Comparison of ENCODE assay signal across 10 cellular contexts in the genomic region with DNA sequence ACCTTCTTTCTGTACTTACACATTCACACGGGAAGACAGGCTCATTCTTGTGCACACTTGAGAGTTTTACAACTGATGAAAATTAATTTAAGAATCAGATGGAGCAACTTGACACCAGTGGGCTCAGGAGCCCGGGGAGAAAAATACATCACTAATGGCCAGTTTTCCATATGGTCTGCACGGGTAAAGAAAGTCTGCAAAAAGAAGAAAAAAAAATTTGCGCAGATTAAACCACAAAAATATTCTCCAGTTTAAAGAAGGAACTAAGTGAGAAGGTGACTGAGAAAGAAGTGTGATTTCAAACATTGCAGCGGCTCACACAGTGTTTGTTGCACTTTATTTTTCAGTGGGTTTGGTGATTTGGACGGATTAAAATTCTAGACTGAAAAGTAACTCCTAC. TPM values are rescaled to one million over a fixed set of nuclear protein-coding genes. Genes with fewer than 3 reads are reported as not detected.
DNase-seq lines count a peak whose midpoint lies in the region; ATAC-seq and TF ChIP-seq lines count a peak whose summit lies in the region.
"Had no signal": no experiment of that assay in that cellular context is flagged by ENCODE, and none has a peak within 500 bp of the region (broad histone marks: within the 10 kb centered on the region; RNA-seq: fewer than 3 reads in every experiment).

A gene with protein sequence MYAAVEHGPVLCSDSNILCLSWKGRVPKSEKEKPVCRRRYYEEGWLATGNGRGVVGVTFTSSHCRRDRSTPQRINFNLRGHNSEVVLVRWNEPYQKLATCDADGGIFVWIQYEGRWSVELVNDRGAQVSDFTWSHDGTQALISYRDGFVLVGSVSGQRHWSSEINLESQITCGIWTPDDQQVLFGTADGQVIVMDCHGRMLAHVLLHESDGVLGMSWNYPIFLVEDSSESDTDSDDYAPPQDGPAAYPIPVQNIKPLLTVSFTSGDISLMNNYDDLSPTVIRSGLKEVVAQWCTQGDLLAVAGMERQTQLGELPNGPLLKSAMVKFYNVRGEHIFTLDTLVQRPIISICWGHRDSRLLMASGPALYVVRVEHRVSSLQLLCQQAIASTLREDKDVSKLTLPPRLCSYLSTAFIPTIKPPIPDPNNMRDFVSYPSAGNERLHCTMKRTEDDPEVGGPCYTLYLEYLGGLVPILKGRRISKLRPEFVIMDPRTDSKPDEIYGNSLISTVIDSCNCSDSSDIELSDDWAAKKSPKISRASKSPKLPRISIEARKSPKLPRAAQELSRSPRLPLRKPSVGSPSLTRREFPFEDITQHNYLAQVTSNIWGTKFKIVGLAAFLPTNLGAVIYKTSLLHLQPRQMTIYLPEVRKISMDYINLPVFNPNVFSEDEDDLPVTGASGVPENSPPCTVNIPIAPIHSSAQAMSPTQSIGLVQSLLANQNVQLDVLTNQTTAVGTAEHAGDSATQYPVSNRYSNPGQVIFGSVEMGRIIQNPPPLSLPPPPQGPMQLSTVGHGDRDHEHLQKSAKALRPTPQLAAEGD (N-terminal part only) (plus strand): TSS at position 301 of the 400 bp plus-strand sequence. CDS start 1,552 bp downstream, outside the sequence.

- no peaks in the 10 kb centered on the region for H3K9me3 Mint-ChIP-seq in natural killer cell treated with Interleukin-12 subunit alpha and Interleukin-12 subunit beta and Interleukin-15 and Interleukin-18, amount 100 ng/mL, for 72 hours

- DNase-seq in Peyer's patch (no peak), esophagus muscularis mucosa (ENCODE audit: extremely low spot score) (no peak), T1000 (lab: John Stamatoyannopoulos, UW) (no peak)
- DNase-seq in natural killer cell treated with Interleukin-12 subunit alpha and Interleukin-12 subunit beta and Interleukin-15 and Interleukin-18, amount 100 ng/mL, for 72 hours (ENCODE audit: low spot score) = no peak
- DNase-seq: COR-L47, kidney glomerular epithelial cell had no signal

- no peak within 1 kb of the TSS for H3K4me3 Mint-ChIP-seq in natural killer cell treated with Interleukin-12 subunit alpha and Interleukin-12 subunit beta and Interleukin-15 and Interleukin-18, amount 100 ng/mL, for 72 hours

- WGBS in esophagus muscularis mucosa = 74% methylated on average over 6 of the region's 6 CpGs

- no peak within 1 kb of the TSS for H3K27ac Mint-ChIP-seq in natural killer cell treated with Interleukin-12 subunit alpha and Interleukin-12 subunit beta and Interleukin-15 and Interleukin-18, amount 100 ng/mL, for 72 hours

- H3K4me3 ChIP-seq in ACC112 (ENCODE audit: low read depth, low read length) (peak within 1 kb of the TSS; percentile 5; the same call in 1 of the 2 replicates), Peyer's patch (no peak within 1 kb of the TSS), esophagus muscularis mucosa (no peak within 1 kb of the TSS)

- peak within 1 kb of the TSS; percentile 33 for H3K27ac ChIP-seq in ACC112 (ENCODE audit: low read depth, low read length)
- H3K27ac ChIP-seq in Peyer's patch = no peak within 1 kb of the TSS
- no peak within 1 kb of the TSS for H3K27ac ChIP-seq in esophagus muscularis mucosa (replicated peaks in 1 of 4)

- no peaks in the 10 kb centered on the region for H3K27me3 Mint-ChIP-seq in natural killer cell treated with Interleukin-12 subunit alpha and Interleukin-12 subunit beta and Interleukin-15 and Interleukin-18, amount 100 ng/mL, for 72 hours

- TF ChIP-seq EP300 in esophagus muscularis mucosa (IDR thresholded peaks at IDR 0.05) = no peak

- no peak for TF ChIP-seq CTCF in Peyer's patch (IDR thresholded peaks at IDR 0.05)
- no peak for TF ChIP-seq CTCF in esophagus muscularis mucosa (IDR thresholded peaks at IDR 0.05)

- peaks cover 12 to 22% of the 10 kb centered on the region in 2 donors for H3K4me1 Mint-ChIP-seq in natural killer cell treated with Interleukin-12 subunit alpha and Interleukin-12 subunit beta and Interleukin-15 and Interleukin-18, amount 100 ng/mL, for 72 hours (ENCODE audit: low read depth in 2 of 2)

- peaks cover 3% of the 10 kb centered on the region for H3K79me2 ChIP-seq in ACC112 (ENCODE audit: control insufficient read depth, insufficient read depth, low read length, unreplicated experiment)

- H3K36me3 ChIP-seq in ACC112 (ENCODE audit: insufficient read depth, low read length) = peaks cover 17% of the 10 kb centered on the region; the same call in 1 of the 2 replicates
- H3K36me3 ChIP-seq in Peyer's patch = peaks cover 0 to 40% (median 0%) of the 10 kb centered on the region in 3 donors
- H3K36me3 ChIP-seq in esophagus muscularis mucosa = peaks cover 0 to 33% (median 18%) of the 10 kb centered on the region in 4 donors

- H3K9me3 ChIP-seq in Peyer's patch (no peaks in the 10 kb centered on the region), esophagus muscularis mucosa (peaks cover 0 to 5% (median 0%) of the 10 kb centered on the region in 4 donors)

- no peaks in the 10 kb centered on the region for H3K27me3 ChIP-seq in ACC112 (ENCODE audit: insufficient read depth, low read length)
- H3K27me3 ChIP-seq in Peyer's patch = no peaks in the 10 kb centered on the region
- H3K27me3 ChIP-seq in esophagus muscularis mucosa = no peaks in the 10 kb centered on the region

- peak within 1 kb of the TSS; percentile 75 for H2AFZ ChIP-seq in ACC112 (ENCODE audit: low read length, unreplicated experiment)

- no peak for ATAC-seq in natural killer cell treated with Interleukin-12 subunit alpha and Interleukin-12 subunit beta and Interleukin-15 and Interleukin-18, amount 100 ng/mL, for 72 hours
- ATAC-seq in GM19023 (IDR thresholded peaks at IDR 0.05; ENCODE audit: unreplicated experiment) (no peak), GM18502 (IDR thresholded peaks at IDR 0.05; ENCODE audit: poor library complexity, unreplicated experiment) (no peak), HG03378 (IDR thresholded peaks at IDR 0.05; ENCODE audit: unreplicated experiment) (no peak)

- H3K36me3 Mint-ChIP-seq in natural killer cell treated with Interleukin-12 subunit alpha and Interleukin-12 subunit beta and Interleukin-15 and Interleukin-18, amount 100 ng/mL, for 72 hours = peaks cover 11% of the 10 kb centered on the region

- TF ChIP-seq POLR2A in Peyer's patch (IDR thresholded peaks at IDR 0.05) (no peak), esophagus muscularis mucosa (IDR thresholded peaks at IDR 0.05; ENCODE audit: low read depth) (no peak)

- intact Hi-C loops in esophagus muscularis mucosa (cut with DNase I) = no loop called here

- H3K4me1 ChIP-seq in ACC112 (ENCODE audit: control insufficient read depth, insufficient read depth, low read length, unreplicated experiment) = peaks cover 9% of the 10 kb centered on the region
- no peaks in the 10 kb centered on the region for H3K4me1 ChIP-seq in Peyer's patch
- peaks cover 0 to 2% (median 0%) of the 10 kb centered on the region in 4 donors for H3K4me1 ChIP-seq in esophagus muscularis mucosa

RNA-seq across cellular contexts. Expression of the gene that starts here (rescaled TPM):
- total RNA-seq in Peyer's patch = 100 to 1,000 TPM; 197 to 268 (median 206) TPM
- 100 to 1,000 TPM; 129 to 170 (median 156) TPM for total RNA-seq in esophagus muscularis mucosa
- total RNA-seq in natural killer cell treated with Interleukin-12 subunit alpha and Interleukin-12 subunit beta and Interleukin-15 and Interleukin-18, amount 100 ng/mL, for 72 hours = 10 to 100 TPM; 16.5 to 30.4 TPM

Comparison
In these comparisons a context has a peak if more than half of its experiments do, and no peak if none do; other contexts are left out.
1. RNA of the gene that starts here (total RNA-seq): 197 to 268 TPM in Peyer's patch and 129 to 170 TPM in esophagus muscularis mucosa; 16.5 to 30.4 TPM in natural killer cell treated with Interleukin-12 subunit alpha and Interleukin-12 subunit beta and Interleukin-15 and Interleukin-18, amount 100 ng/mL, for 72 hours; every median in the first group is over 4 times any median in the second.